Comparison of ENCODE assay signal across 9 cellular contexts in genomic region chr11:64319421-64319761, GRCh38. TPM values are rescaled to one million over a fixed set of nuclear protein-coding genes. Genes with fewer than 3 reads are reported as not detected.
A peak's percentile ranks its signal among the peaks of the same experiment; 100 is the strongest.
DNase-seq lines count a peak whose midpoint lies in the region; ATAC-seq and TF ChIP-seq lines count a peak whose summit lies in the region.
"Had no signal": no experiment of that assay in that cellular context is flagged by ENCODE, and none has a peak within 500 bp of the region (broad histone marks: within the 10 kb centered on the region; RNA-seq: fewer than 3 reads in every experiment).

No MANE protein-coding gene starts in this region.

- H3K27me3 ChIP-seq in kidney epithelial cell (ENCODE audit: control insufficient read depth, insufficient read depth, low read length) (no peaks in the 10 kb centered on the region), thyroid gland (no peaks in the 10 kb centered on the region)

- WGBS in thyroid gland, 2 donors: 75 to 83% methylated on average over 4 of the region's 4 CpGs

- H3K27me3 Mint-ChIP-seq in activated T-cell treated with anti-CD3 and anti-CD28 coated beads, Interleukin-2, amount 50 U/mL, for 72 hours (ENCODE audit: low read depth): no peaks in the 10 kb centered on the region
- no peaks in the 10 kb centered on the region for H3K27me3 Mint-ChIP-seq in activated naive CD8-positive, alpha-beta T cell

- H3K4me3 ChIP-seq in kidney epithelial cell (ENCODE audit: low read depth, low read length) (peak overlapping the region; percentile 71), thyroid gland (replicated peaks in 1 of 3) (peak overlapping the region in 1 of 3 donors; percentile 95)

- peak overlapping the region; percentile 97 to 100 (median 99) for H3K27ac ChIP-seq in thyroid gland

- TF ChIP-seq POLR2A in thyroid gland (IDR thresholded peaks at IDR 0.05): no peak

- H3K4me1 ChIP-seq in thyroid gland: peaks cover 15 to 47% of the 10 kb centered on the region in 2 donors

- peaks cover 9% of the 10 kb centered on the region in 2 donors for H3K36me3 Mint-ChIP-seq in activated T-cell treated with anti-CD3 and anti-CD28 coated beads, Interleukin-2, amount 50 U/mL, for 72 hours (ENCODE audit: insufficient read depth in 2 of 2)
- peaks cover 8% of the 10 kb centered on the region for H3K36me3 Mint-ChIP-seq in activated naive CD8-positive, alpha-beta T cell

- no peaks in the 10 kb centered on the region for H3K9me3 ChIP-seq in thyroid gland

- TF ChIP-seq CTCF in kidney epithelial cell (IDR thresholded peaks at IDR 0.05; ENCODE audit: insufficient read depth, low read length, poor library complexity, severe bottlenecking) (no peak), thyroid gland (IDR thresholded peaks at IDR 0.05) (no peak)

- H3K4me1 Mint-ChIP-seq in activated T-cell treated with anti-CD3 and anti-CD28 coated beads, Interleukin-2, amount 50 U/mL, for 72 hours (ENCODE audit: low read depth): peaks cover 57% of the 10 kb centered on the region
- H3K4me1 Mint-ChIP-seq in activated naive CD8-positive, alpha-beta T cell (ENCODE audit: low read depth): peaks cover 26% of the 10 kb centered on the region

- H3K27ac Mint-ChIP-seq in activated T-cell treated with anti-CD3 and anti-CD28 coated beads, Interleukin-2, amount 50 U/mL, for 72 hours: peak overlapping the region; percentile 95
- H3K27ac Mint-ChIP-seq in activated naive CD8-positive, alpha-beta T cell: peak overlapping the region; percentile 77

- peak overlapping the region; percentile 88 to 92 for H3K4me3 Mint-ChIP-seq in activated T-cell treated with anti-CD3 and anti-CD28 coated beads, Interleukin-2, amount 50 U/mL, for 72 hours
- peak overlapping the region; percentile 97 for H3K4me3 Mint-ChIP-seq in activated naive CD8-positive, alpha-beta T cell

- intact Hi-C loops in thyroid gland (cut with DNase I): no loop called here

- no peak for ATAC-seq in activated T-cell treated with anti-CD3 and anti-CD28 coated beads, Interleukin-2, amount 50 U/mL, for 72 hours (replicated peaks in 1 of 2)
- no peak for ATAC-seq in GM19328 (IDR thresholded peaks at IDR 0.05; ENCODE audit: unreplicated experiment)
- ATAC-seq in GM18870 (IDR thresholded peaks at IDR 0.05; ENCODE audit: unreplicated experiment): no peak

- H3K9me3 Mint-ChIP-seq in activated T-cell treated with anti-CD3 and anti-CD28 coated beads, Interleukin-2, amount 50 U/mL, for 72 hours: no peaks in the 10 kb centered on the region
- H3K9me3 Mint-ChIP-seq in activated naive CD8-positive, alpha-beta T cell (ENCODE audit: low read depth): no peaks in the 10 kb centered on the region

- peaks cover 7% of the 10 kb centered on the region for H3K36me3 ChIP-seq in kidney epithelial cell (ENCODE audit: control insufficient read depth, insufficient read depth, low read length)
- peaks cover 9 to 19% of the 10 kb centered on the region in 2 donors for H3K36me3 ChIP-seq in thyroid gland

- no peak for DNase-seq in activated T-cell treated with anti-CD3 and anti-CD28 coated beads, Interleukin-2, amount 50 U/mL, for 72 hours
- no peak for DNase-seq in activated T-cell treated with anti-CD3 and anti-CD28 coated beads for 4 hours
- DNase-seq in kidney epithelial cell (ENCODE audit: low read depth): no peak
- peak in 1 of 2 donors; percentile 36 for DNase-seq in thyroid gland
- no peak for DNase-seq in occipital lobe (lab: John Stamatoyannopoulos, UW)
- DNase-seq: NCI-H187 had no signal

RNA-seq across cellular contexts. Expression of gene PRDX5, which starts 1.5 kb away (rescaled TPM):
- 100 to 1,000 TPM; 134 to 138 TPM for total RNA-seq in activated T-cell treated with anti-CD3 and anti-CD28 coated beads, Interleukin-2, amount 50 U/mL, for 72 hours
- 489 and 562 TPM in 2 replicates for total RNA-seq in kidney epithelial cell
- 100 to 1,000 TPM; 384 to 962 (median 653) TPM for total RNA-seq in thyroid gland
- 93.0 TPM for total RNA-seq in occipital lobe

RNA-seq across cellular contexts. Expression of gene TRMT112, which starts 2.0 kb away (rescaled TPM):
- 100 to 1,000 TPM; 145 to 154 TPM for total RNA-seq in activated T-cell treated with anti-CD3 and anti-CD28 coated beads, Interleukin-2, amount 50 U/mL, for 72 hours
- 307 and 366 TPM in 2 replicates for total RNA-seq in kidney epithelial cell
- total RNA-seq in thyroid gland: 100 to 1,000 TPM; 228 to 435 (median 237) TPM
- total RNA-seq in occipital lobe: 81.9 TPM

RNA-seq across cellular contexts. Expression of gene ESRRA, which starts 14.1 kb away (rescaled TPM):
- 10 to 100 TPM; 40.5 to 42.4 TPM for total RNA-seq in activated T-cell treated with anti-CD3 and anti-CD28 coated beads, Interleukin-2, amount 50 U/mL, for 72 hours
- total RNA-seq in kidney epithelial cell (54.3 and 58.8 TPM in 2 replicates), thyroid gland (10 to 100 TPM; 42.8 to 71.6 (median 58.3) TPM), occipital lobe (14.2 TPM)

RNA-seq across cellular contexts. Expression of gene CATSPERZ, which starts 19.2 kb away (rescaled TPM):
- total RNA-seq in activated T-cell treated with anti-CD3 and anti-CD28 coated beads, Interleukin-2, amount 50 U/mL, for 72 hours: 1 to 10 TPM in 1 of 2 donors, under 1 TPM in 1; 0.53 to 1.1 TPM
- total RNA-seq in kidney epithelial cell: not detected in 2 replicates
- 1 to 10 TPM in 2 of 4 donors, not detected in 2; 1.0 to 3.1 TPM for total RNA-seq in thyroid gland
- 1.7 TPM for total RNA-seq in occipital lobe

RNA-seq across cellular contexts. Expression of gene CCDC88B, which starts 20.6 kb away (rescaled TPM):
- 100 to 1,000 TPM; 119 to 126 TPM for total RNA-seq in activated T-cell treated with anti-CD3 and anti-CD28 coated beads, Interleukin-2, amount 50 U/mL, for 72 hours
- 1.3 and 2.3 TPM in 2 replicates for total RNA-seq in kidney epithelial cell
- total RNA-seq in thyroid gland: 1 to 10 TPM; 2.8 to 7.0 (median 3.6) TPM
- 1.4 TPM for total RNA-seq in occipital lobe
